In genomic region chrX:138874271-138874670, GRCh38 we compare ENCODE assay signal across 35 cellular contexts.
"Had no signal": no experiment of that assay in that cellular context is flagged by ENCODE, and none has a peak within 500 bp of the region (broad histone marks: within the 10 kb centered on the region; RNA-seq: fewer than 3 reads in every experiment).

No MANE protein-coding gene starts in this region.

- H3K4me2 ChIP-seq: KMS-11 had no signal

- H3K36me3 ChIP-seq: MG63 had no signal

- H3K4me3 ChIP-seq: MG63 had no signal

- H3K27ac ChIP-seq: KMS-11 had no signal

- H3K27me3 ChIP-seq: MG63 had no signal

- H3K9ac ChIP-seq: KMS-11 had no signal

- H3K9me3 ChIP-seq: MG63 had no signal

- DNase-seq: Karpas-422, Kasumi-1, KG1, MG63, MM.1S, MV-4-11, NCI-H1048, NCI-H1092, NCI-H1092 treated with DMSO at 0.1 percent for 48 hours, NCI-H1105, NCI-H1105 treated with DMSO at 0.1 percent for 48 hours, NCI-H1417, NCI-H1417 treated with DMSO at 0.1 percent for 48 hours, NCI-H1436, NCI-H1436 treated with DMSO at 0.1 percent for 48 hours, NCI-H146, NCI-H1694, NCI-H1694 treated with DMSO at 0.1 percent for 48 hours, NCI-H187, NCI-H187 treated with DMSO at 0.1 percent for 48 hours, NCI-H1930, NCI-H2029, NCI-H2029 treated with DMSO at 0.1 percent for 48 hours, NCI-H2081, NCI-H2081 treated with DMSO at 0.1 percent for 48 hours, NCI-H2107, NCI-H2171, NCI-H2171 treated with DMSO at 0.1 percent for 48 hours, NCI-H2227 treated with DMSO at 0.1 percent for 48 hours, NCI-H226, NCI-H345, NCI-H446, NCI-H446 treated with DMSO at 0.1 percent for 48 hours, NCI-H510A had no signal
